ENCODE assay signal across 24 cellular contexts in genomic region chr17:37259030-37259735, GRCh38.
A peak's percentile ranks its signal among the peaks of the same experiment; 100 is the strongest.
DNase-seq lines count a peak whose midpoint lies in the region; ATAC-seq and TF ChIP-seq lines count a peak whose summit lies in the region.
"Had no signal": no experiment of that assay in that cellular context is flagged by ENCODE, and none has a peak within 500 bp of the region (broad histone marks: within the 10 kb centered on the region; RNA-seq: fewer than 3 reads in every experiment).

No MANE protein-coding gene starts in this region.

- no peak overlapping the region for H2AFZ ChIP-seq in smooth muscle cell (ENCODE audit: low read depth)

- H3F3A ChIP-seq in smooth muscle cell (ENCODE audit: low read depth), result no peaks in the 10 kb centered on the region

- H3K36me3 ChIP-seq in smooth muscle cell (ENCODE audit: low read depth) (peaks cover 10% of the 10 kb centered on the region), sigmoid colon (peaks cover 0 to 69% (median 7%) of the 10 kb centered on the region in 4 donors)

- no peak overlapping the region for H3K4me2 ChIP-seq in smooth muscle cell

- TF ChIP-seq EP300 in sigmoid colon (IDR thresholded peaks at IDR 0.05), result no peak

- no peaks in the 10 kb centered on the region for H3K9me3 Mint-ChIP-seq in activated CD4-positive, alpha-beta T cell treated with anti-CD3 and anti-CD28 coated beads, Interleukin-2, amount 10 ng/mL, durations not matched to agents 24 days and 14 days
- H3K9me3 Mint-ChIP-seq: activated CD4-positive, alpha-beta T cell treated with anti-CD3 and anti-CD28 coated beads, Interleukin-2, amount 10 ng/mL, durations not matched to agents 7 days and 5 days; IgD-negative memory B cell; immature natural killer cell; nephron had no signal

- intact Hi-C loops in activated CD4-positive, alpha-beta T cell treated with anti-CD3 and anti-CD28 coated beads, Interleukin-2, amount 10 ng/mL, durations not matched to agents 24 days and 14 days (cut with micrococcal nuclease), result no loop called here
- intact Hi-C loops in sigmoid colon (cut with DNase I), result loop anchor here (10.0 kb wide), 1 partner anchor 116 kb away; the partner anchor contains the start of gene C17orf78

- H3K9me3 ChIP-seq in smooth muscle cell (replicated peaks; ENCODE audit: low read depth) (no peaks in the 10 kb centered on the region), sigmoid colon (no peaks in the 10 kb centered on the region)
- H3K9me3 ChIP-seq: colonic mucosa had no signal

- TF ChIP-seq POLR2A in sigmoid colon (IDR thresholded peaks at IDR 0.05), result no peak

- DNase-seq in activated CD4-positive, alpha-beta T cell treated with anti-CD3 and anti-CD28 coated beads, Interleukin-2, amount 10 ng/mL, durations not matched to agents 24 days and 14 days, result no peak
- no peak for DNase-seq in activated CD4-positive, alpha-beta T cell treated with anti-CD3 and anti-CD28 coated beads for 1 hour
- DNase-seq in amniotic epithelial cell (ENCODE audit: low read depth), result peak; percentile 82
- DNase-seq in foreskin keratinocyte, result peak; percentile 43 to 70
- no peak for DNase-seq in smooth muscle cell (lab: John Stamatoyannopoulos, UW; ENCODE audit: unreplicated experiment)
- no peak for DNase-seq in medulla oblongata (ENCODE audit: extremely low spot score)
- no peak for DNase-seq in sigmoid colon
- no peak for DNase-seq in SKM-1 (lab: John Stamatoyannopoulos, UW; ENCODE audit: unreplicated experiment)
- DNase-seq: activated CD4-positive, alpha-beta T cell treated with anti-CD3 and anti-CD28 coated beads, Interleukin-2, amount 10 ng/mL, durations not matched to agents 7 days and 5 days; activated CD8-positive, alpha-beta memory T cell treated with anti-CD3 and anti-CD28 coated beads, Interleukin-2, amount 50 U/mL, for 48 hours; activated gamma-delta T cell treated with Interleukin-2 at 50 U/mL for 16 hours; amygdala; colonic mucosa; DMS53; glutamatergic neuron; immature natural killer cell; NCI-H2081; NCI-H524 treated with DMSO at 0.1 percent for 48 hours; retina; stimulated activated CD4-positive, alpha-beta T cell treated with anti-CD3 and anti-CD28 coated beads, Interleukin-15, amount 100 ng/mL, for 24 hours; stimulated activated naive CD8-positive, alpha-beta T cell treated with anti-CD3 and anti-CD28 coated beads, Interleukin-15, Interleukin-2, amounts not matched to agents 100 U/mL and 50 U/mL, for 24 hours had no signal

- TF ChIP-seq CTCF in foreskin keratinocyte (conservative IDR thresholded peaks at IDR 0.05), result no peak
- TF ChIP-seq CTCF in smooth muscle cell (IDR thresholded peaks at IDR 0.05; ENCODE audit: borderline replicate concordance, insufficient read depth, poor library complexity, severe bottlenecking), result no peak
- TF ChIP-seq CTCF in sigmoid colon (IDR thresholded peaks at IDR 0.05), result no peak

- no peak overlapping the region for H3K9ac ChIP-seq in smooth muscle cell (ENCODE audit: low read depth)

- H3K36me3 Mint-ChIP-seq in activated CD4-positive, alpha-beta T cell treated with anti-CD3 and anti-CD28 coated beads, Interleukin-2, amount 10 ng/mL, durations not matched to agents 24 days and 14 days (ENCODE audit: low read depth), result peaks cover 35% of the 10 kb centered on the region

- peak overlapping the region; percentile 11 for H3K27ac Mint-ChIP-seq in activated CD4-positive, alpha-beta T cell treated with anti-CD3 and anti-CD28 coated beads, Interleukin-2, amount 10 ng/mL, durations not matched to agents 24 days and 14 days
- H3K27ac Mint-ChIP-seq: activated CD4-positive, alpha-beta T cell treated with anti-CD3 and anti-CD28 coated beads, Interleukin-2, amount 10 ng/mL, durations not matched to agents 7 days and 5 days; immature natural killer cell; nephron had no signal

- no peaks in the 10 kb centered on the region for H3K4me1 ChIP-seq in foreskin keratinocyte
- no peaks in the 10 kb centered on the region for H3K4me1 ChIP-seq in smooth muscle cell (ENCODE audit: low read depth)
- no peaks in the 10 kb centered on the region for H3K4me1 ChIP-seq in sigmoid colon
- H3K4me1 ChIP-seq: colonic mucosa had no signal

- H4K20me1 ChIP-seq in smooth muscle cell (ENCODE audit: low read depth), result no peaks in the 10 kb centered on the region

- H3K27me3 ChIP-seq in foreskin keratinocyte (no peaks in the 10 kb centered on the region), smooth muscle cell (ENCODE audit: low read depth) (no peaks in the 10 kb centered on the region), sigmoid colon (no peaks in the 10 kb centered on the region)
- H3K27me3 ChIP-seq: colonic mucosa had no signal

- no peaks in the 10 kb centered on the region for H3K79me2 ChIP-seq in smooth muscle cell (ENCODE audit: low read depth)

- H3K4me1 Mint-ChIP-seq in activated CD4-positive, alpha-beta T cell treated with anti-CD3 and anti-CD28 coated beads, Interleukin-2, amount 10 ng/mL, durations not matched to agents 24 days and 14 days, result no peaks in the 10 kb centered on the region
- H3K4me1 Mint-ChIP-seq: IgD-negative memory B cell, immature natural killer cell, nephron had no signal

- H3K4me3 Mint-ChIP-seq in activated CD4-positive, alpha-beta T cell treated with anti-CD3 and anti-CD28 coated beads, Interleukin-2, amount 10 ng/mL, durations not matched to agents 24 days and 14 days, result no peak overlapping the region
- H3K4me3 Mint-ChIP-seq: activated CD4-positive, alpha-beta T cell treated with anti-CD3 and anti-CD28 coated beads, Interleukin-2, amount 10 ng/mL, durations not matched to agents 7 days and 5 days; IgD-negative memory B cell; immature natural killer cell; nephron had no signal

- no peak overlapping the region for H3K4me3 ChIP-seq in smooth muscle cell
- H3K4me3 ChIP-seq in sigmoid colon, result no peak overlapping the region
- H3K4me3 ChIP-seq: colonic mucosa had no signal

- no peaks in the 10 kb centered on the region for H3K27me3 Mint-ChIP-seq in activated CD4-positive, alpha-beta T cell treated with anti-CD3 and anti-CD28 coated beads, Interleukin-2, amount 10 ng/mL, durations not matched to agents 24 days and 14 days
- H3K27me3 Mint-ChIP-seq: activated CD4-positive, alpha-beta T cell treated with anti-CD3 and anti-CD28 coated beads, Interleukin-2, amount 10 ng/mL, durations not matched to agents 7 days and 5 days; IgD-negative memory B cell had no signal

- H3K27ac ChIP-seq in foreskin keratinocyte (no peak overlapping the region), smooth muscle cell (ENCODE audit: low read depth) (peak overlapping the region; percentile 13), sigmoid colon (no peak overlapping the region)
- H3K27ac ChIP-seq: 22Rv1, colonic mucosa had no signal

- peak; percentile 55 for ATAC-seq in foreskin keratinocyte
- ATAC-seq: stimulated activated naive CD8-positive, alpha-beta T cell treated with anti-CD3 and anti-CD28 coated beads, Interleukin-15, Interleukin-2, amounts not matched to agents 100 U/mL and 50 U/mL, for 24 hours had no signal

- WGBS in smooth muscle cell (ENCODE audit: low lambda C conversion rate), result 95% methylated on average over 3 of the region's 3 CpGs
- 93 to 97% methylated on average over 3 of the region's 3 CpGs for WGBS in sigmoid colon, 2 donors

Comparison
In these comparisons a context has a peak if more than half of its experiments do, and no peak if none do; other contexts are left out.
1. DNase-seq: peak in amniotic epithelial cell (single experiment) and foreskin keratinocyte (2 of 2); none in activated CD4-positive, alpha-beta T cell treated with anti-CD3 and anti-CD28 coated beads, Interleukin-2, amount 10 ng/mL, durations not matched to agents 24 days and 14 days (single experiment), activated CD4-positive, alpha-beta T cell treated with anti-CD3 and anti-CD28 coated beads for 1 hour (single experiment), smooth muscle cell (single experiment), medulla oblongata (single experiment), sigmoid colon (single experiment) and SKM-1 (single experiment).